12 cellular contexts compared by ENCODE assay signal in genomic region chr17:77456271-77456950, GRCh38.
DNase-seq lines count a peak whose midpoint lies in the region; ATAC-seq and TF ChIP-seq lines count a peak whose summit lies in the region.
"Had no signal": no experiment of that assay in that cellular context is flagged by ENCODE, and none has a peak within 500 bp of the region (broad histone marks: within the 10 kb centered on the region; RNA-seq: fewer than 3 reads in every experiment).

No MANE protein-coding gene starts in this region.

- no peaks in the 10 kb centered on the region for H3K9me3 Mint-ChIP-seq in activated CD8-positive, alpha-beta T cell treated with anti-CD3 and anti-CD28 coated beads for 36 hours
- H3K9me3 Mint-ChIP-seq: neural progenitor cell had no signal

- H3K36me3 Mint-ChIP-seq in activated CD8-positive, alpha-beta T cell treated with anti-CD3 and anti-CD28 coated beads for 36 hours (ENCODE audit: low read depth): peaks cover 82% of the 10 kb centered on the region

- ATAC-seq in left ventricle myocardium superior: no peak
- ATAC-seq in activated CD8-positive, alpha-beta T cell treated with anti-CD3 and anti-CD28 coated beads for 36 hours: no peak
- ATAC-seq in Right ventricle myocardium inferior: no peak
- ATAC-seq in HG03442 (IDR thresholded peaks at IDR 0.05; ENCODE audit: unreplicated experiment): no peak

- DNase-seq in left ventricle myocardium inferior (no peak), left ventricle myocardium superior (no peak), transverse colon (peak; percentile 45), HuH-7.5 (ENCODE audit: low spot score) (no peak), Right ventricle myocardium inferior (ENCODE audit: missing footprints) (no peak)
- DNase-seq in activated CD8-positive, alpha-beta T cell treated with anti-CD3 and anti-CD28 coated beads for 36 hours: peak; percentile 43
- DNase-seq: activated CD4-positive, CD25-positive, alpha-beta regulatory T cell; NCI-H2171 treated with DMSO at 0.1 percent for 48 hours had no signal

- peaks cover 97% of the 10 kb centered on the region for H3K4me1 ChIP-seq in left ventricle myocardium inferior
- peaks cover 26 to 57% (median 36%) of the 10 kb centered on the region in 4 donors for H3K4me1 ChIP-seq in liver (ENCODE audit: control insufficient read depth in 4 of 4, insufficient read depth in 4 of 4, low read length in 3 of 4)
- peaks cover 40 to 84% (median 58%) of the 10 kb centered on the region in 4 donors for H3K4me1 ChIP-seq in transverse colon

- TF ChIP-seq RAD21 in liver (IDR thresholded peaks at IDR 0.05): no peak

- peak overlapping the region; percentile 84 for H3K4me3 Mint-ChIP-seq in activated CD8-positive, alpha-beta T cell treated with anti-CD3 and anti-CD28 coated beads for 36 hours

- peak overlapping the region; percentile 96 for H3K27ac Mint-ChIP-seq in activated CD8-positive, alpha-beta T cell treated with anti-CD3 and anti-CD28 coated beads for 36 hours

- H3K4me3 ChIP-seq in left ventricle myocardium inferior: no peak overlapping the region
- H3K4me3 ChIP-seq in liver (ENCODE audit: low read depth in 1 of 3, low read length in 3 of 3): no peak overlapping the region
- peak overlapping the region in 1 of 4 donors; percentile 4 for H3K4me3 ChIP-seq in transverse colon
- H3K4me3 ChIP-seq: ascending aorta, neural progenitor cell had no signal

- peaks cover 16% of the 10 kb centered on the region for H3K4me1 Mint-ChIP-seq in activated CD8-positive, alpha-beta T cell treated with anti-CD3 and anti-CD28 coated beads for 36 hours (ENCODE audit: low read depth)

- no peak for TF ChIP-seq EP300 in transverse colon (IDR thresholded peaks at IDR 0.05; ENCODE audit: low read depth)

- no peaks in the 10 kb centered on the region for H3K27me3 Mint-ChIP-seq in activated CD8-positive, alpha-beta T cell treated with anti-CD3 and anti-CD28 coated beads for 36 hours

- H3K27ac ChIP-seq in left ventricle myocardium inferior (replicated peaks): peak overlapping the region; percentile 22
- peak overlapping the region; percentile 1 to 10 for H3K27ac ChIP-seq in liver (ENCODE audit: low read depth in 1 of 2, low read length in 2 of 2)
- peak overlapping the region; percentile 91 to 96 (median 94) for H3K27ac ChIP-seq in transverse colon
- H3K27ac ChIP-seq: ascending aorta, neural progenitor cell had no signal

- no peaks in the 10 kb centered on the region for H3K36me3 ChIP-seq in left ventricle myocardium inferior
- no peaks in the 10 kb centered on the region for H3K36me3 ChIP-seq in liver (ENCODE audit: control insufficient read depth in 4 of 4, insufficient read depth in 3 of 4, low read depth in 1 of 4, low read length in 3 of 4)
- no peaks in the 10 kb centered on the region for H3K36me3 ChIP-seq in transverse colon
- H3K36me3 ChIP-seq: ascending aorta, neural progenitor cell had no signal

- WGBS in liver: 91% methylated on average over 18 of the region's 18 CpGs
- WGBS in transverse colon (ENCODE audit: low coverage in 1 of 2), 2 donors: 92% methylated on average over 10 of the region's 18 CpGs; no CpG with 5 or more reads in 1 of the 2 donors

- H3K9me3 ChIP-seq in left ventricle myocardium inferior (replicated peaks) (no peaks in the 10 kb centered on the region), liver (ENCODE audit: control insufficient read depth in 4 of 4, low read length in 3 of 4) (no peaks in the 10 kb centered on the region), transverse colon (no peaks in the 10 kb centered on the region)
- H3K9me3 ChIP-seq: ascending aorta had no signal

- H3K9ac ChIP-seq in liver (ENCODE audit: low read depth in 1 of 2, low read length in 2 of 2): no peak overlapping the region
- H3K9ac ChIP-seq: neural progenitor cell had no signal

- POLR2A ChIA-PET in activated CD8-positive, alpha-beta T cell treated with anti-CD3 and anti-CD28 coated beads for 36 hours (lab: Charles Lee): interaction anchor here (0.9 to 16.3 kb wide), 9 partner anchors 11 to 65 kb away, joined by 3 to 410 read pairs (median 5); no protein-coding TSS in a partner anchor

- TF ChIP-seq CTCF in left ventricle myocardium inferior (IDR thresholded peaks at IDR 0.05; ENCODE audit: borderline replicate concordance): no peak
- no peak for TF ChIP-seq CTCF in activated CD8-positive, alpha-beta T cell treated with anti-CD3 and anti-CD28 coated beads for 36 hours (IDR thresholded peaks at IDR 0.05)
- TF ChIP-seq CTCF in liver (IDR thresholded peaks at IDR 0.05; ENCODE audit: low read depth, low read length, missing input control): no peak
- no peak for TF ChIP-seq CTCF in transverse colon (IDR thresholded peaks at IDR 0.05)

- intact Hi-C loops in left ventricle myocardium inferior (cut with micrococcal nuclease): no loop called here
- intact Hi-C loops in left ventricle myocardium superior (cut with micrococcal nuclease): no loop called here
- intact Hi-C loops in activated CD8-positive, alpha-beta T cell treated with anti-CD3 and anti-CD28 coated beads for 36 hours (cut with micrococcal nuclease): no loop called here
- intact Hi-C loops in transverse colon (cut with DNase I; ENCODE audit: low total_unique reads): no loop called here
- intact Hi-C loops in Right ventricle myocardium inferior (cut with DNase I): no loop called here

- no peak for TF ChIP-seq POLR2A in transverse colon (IDR thresholded peaks at IDR 0.05)

- H3K27me3 ChIP-seq in left ventricle myocardium inferior (ENCODE audit: low read depth): no peaks in the 10 kb centered on the region
- no peaks in the 10 kb centered on the region for H3K27me3 ChIP-seq in liver (ENCODE audit: control insufficient read depth in 4 of 4, insufficient read depth in 4 of 4, low read length in 3 of 4)
- no peaks in the 10 kb centered on the region for H3K27me3 ChIP-seq in transverse colon
- H3K27me3 ChIP-seq: ascending aorta, neural progenitor cell had no signal

- CTCF ChIA-PET in activated CD8-positive, alpha-beta T cell treated with anti-CD3 and anti-CD28 coated beads for 36 hours (lab: Charles Lee): interaction anchor here (0.8 to 4.3 kb wide), 8 partner anchors 11 to 82 kb away, joined by 3 to 24 read pairs (median 6); no protein-coding TSS in a partner anchor

- in situ Hi-C loops in transverse colon (cut with MboI; ENCODE audit: low pct_ligation_motif_present in 1 of 4, low pct_unique_long_range_greater_than_20kb in 1 of 4, low sequenced_read_pairs in 3 of 4): no loop called here

TF ChIP-seq in liver, 16 proteins besides CTCF, POLR2A, EP300 and RAD21 (continues in another document):
- TF ChIP-seq HNF4G (IDR thresholded peaks at IDR 0.05) (no peak), HNF4A (conservative IDR thresholded peaks at IDR 0.05) (no peak), SP1 (IDR thresholded peaks at IDR 0.05) (no peak), TAF1 (conservative IDR thresholded peaks at IDR 0.05) (no peak), GABPA (IDR thresholded peaks at IDR 0.05 in 1 of 2, conservative IDR thresholded peaks at IDR 0.05 in 1 of 2) (no peak), REST (IDR thresholded peaks at IDR 0.05) (no peak), ATF3 (IDR thresholded peaks at IDR 0.05) (no peak), ZBTB33 (IDR thresholded peaks at IDR 0.05) (no peak), FOXA2 (IDR thresholded peaks at IDR 0.05) (no peak), JUND (IDR thresholded peaks at IDR 0.05) (no peak), MAX (IDR thresholded peaks at IDR 0.05) (no peak), RXRA (IDR thresholded peaks at IDR 0.05) (no peak), YY1 (IDR thresholded peaks at IDR 0.05) (no peak)

Comparison
In these comparisons a context has a peak if more than half of its experiments do, and no peak if none do; other contexts are left out.
1. DNase-seq: peak in activated CD8-positive, alpha-beta T cell treated with anti-CD3 and anti-CD28 coated beads for 36 hours (single experiment) and transverse colon (single experiment); none in left ventricle myocardium inferior (single experiment), left ventricle myocardium superior (single experiment), HuH-7.5 (single experiment) and Right ventricle myocardium inferior (single experiment).
2. H3K27ac ChIP-seq: peak in every context shown above with its lines; median percentile 94 in transverse colon; 22 in left ventricle myocardium inferior; 6 in liver.